8 cellular contexts compared by ENCODE assay signal in genomic region chr6:15266423-15266996, GRCh38. TPM values are rescaled to one million over a fixed set of nuclear protein-coding genes. Genes with fewer than 3 reads are reported as not detected.
DNase-seq lines count a peak whose midpoint lies in the region; ATAC-seq and TF ChIP-seq lines count a peak whose summit lies in the region.

No MANE protein-coding gene starts in this region.

- no peak overlapping the region for H4K91ac ChIP-seq in IMR-90 (ENCODE audit: insufficient read depth, low read depth, low read length)

- dilution Hi-C loops in IMR-90 (cut with HindIII; ENCODE audit: low sequenced_read_pairs, unreplicated experiment): no loop called here

- DNase-seq in IMR-90: no peak
- peak; percentile 59 for DNase-seq in choroid plexus epithelial cell (ENCODE audit: low read depth)
- no peak for DNase-seq in natural killer cell
- DNase-seq in GM03348 (ENCODE audit: low spot score): no peak
- no peak for DNase-seq in NCI-H1417 treated with DMSO at 0.1 percent for 48 hours (lab: John Stamatoyannopoulos, UW)
- DNase-seq in middle frontal gyrus (ENCODE audit: extremely low spot score, low spot score): no peak

- in situ Hi-C loops in IMR-90 (cut with MboI; ENCODE audit: low sequenced_read_pairs): loop anchor here (25.0 kb wide), 1 partner anchor 346 kb away; no protein-coding TSS in a partner anchor

- no peak overlapping the region for H3K27ac ChIP-seq in IMR-90 (ENCODE audit: insufficient read depth, low read length)

- no peak overlapping the region for H2BK20ac ChIP-seq in IMR-90 (ENCODE audit: low read depth, low read length)

- H3K14ac ChIP-seq in IMR-90 (replicated peaks; ENCODE audit: low read depth, low read length): no peak overlapping the region; the same call in 1 of the 2 replicates

- no peak overlapping the region for H3K18ac ChIP-seq in IMR-90 (ENCODE audit: low read depth, low read length)

- no peak for TF ChIP-seq RAD21 in IMR-90 (IDR thresholded peaks at IDR 0.05; ENCODE audit: low read length)

- no peak overlapping the region for H2AFZ ChIP-seq in IMR-90 (replicated peaks; ENCODE audit: low read length, poor library complexity)

- H3K9ac ChIP-seq in IMR-90 (ENCODE audit: low read depth, low read length): no peak overlapping the region

- no peaks in the 10 kb centered on the region for H3K36me3 Mint-ChIP-seq in natural killer cell

- H3K27ac Mint-ChIP-seq in natural killer cell: peak overlapping the region; percentile 73 to 79

- H3K4me1 ChIP-seq in IMR-90 (ENCODE audit: control insufficient read depth, insufficient read depth, low read length): peaks cover 30% of the 10 kb centered on the region

- H2AK5ac ChIP-seq in IMR-90 (ENCODE audit: low read depth, low read length): no peak overlapping the region

- 0 out of 2 replicates have a peak overlapping the region, but pooled peaks have one; percentile 2 for H3K4ac ChIP-seq in IMR-90 (ENCODE audit: low read depth, low read length)

- peaks cover 94% of the 10 kb centered on the region for H4K20me1 ChIP-seq in IMR-90 (ENCODE audit: insufficient read depth, low read length)

- CTCF ChIA-PET in IMR-90 (lab: Yijun Ruan, JAX): no interaction called here

- H3K4me2 ChIP-seq in IMR-90 (ENCODE audit: low read depth, low read length): peak overlapping the region; percentile 38; the same call in 1 of the 2 replicates

- H2AK9ac ChIP-seq in IMR-90 (replicated peaks; ENCODE audit: low read depth, low read length, poor library complexity): no peak overlapping the region

- BruUV-seq in IMR-90 (replicated peaks; lab: Mats Ljungman, UMichigan): no TSS peak

- H3K79me1 ChIP-seq in IMR-90 (ENCODE audit: low read depth in 1 of 2, low read length in 2 of 2): peaks cover 33 to 89% of the 10 kb centered on the region in 2 experiments

- H2BK120ac ChIP-seq in IMR-90 (ENCODE audit: low read depth, low read length): no peak overlapping the region

- H3K9me1 ChIP-seq in IMR-90 (ENCODE audit: insufficient read depth, low read length): peaks cover 18% of the 10 kb centered on the region

- H2BK5ac ChIP-seq in IMR-90 (ENCODE audit: low read depth, low read length, poor library complexity, severe bottlenecking): no peak overlapping the region

- H4K5ac ChIP-seq in IMR-90 (ENCODE audit: low read depth, low read length): no peak overlapping the region

- no peaks in the 10 kb centered on the region for H3K27me3 ChIP-seq in IMR-90 (ENCODE audit: control insufficient read depth, insufficient read depth, low read length)

- no peak overlapping the region for H3K4me3 ChIP-seq in IMR-90 (ENCODE audit: insufficient read depth, low read depth, low read length)
- no peak overlapping the region for H3K4me3 ChIP-seq in choroid plexus epithelial cell (ENCODE audit: low read depth, low read length)

- intact Hi-C loops in IMR-90 (cut with micrococcal nuclease): no loop called here
- intact Hi-C loops in natural killer cell (cut with micrococcal nuclease): no loop called here

- 88% methylated on average over 3 of the region's 11 CpGs; no CpG with 5 or more reads in 1 of the 2 experiments for WGBS in IMR-90 (ENCODE audit: extremely low coverage in 2 of 2, insufficient read length in 1 of 2), 2 experiments

- POLR2A ChIA-PET in IMR-90 (lab: Charles Lee; ENCODE audit: unreplicated experiment): no interaction called here

- H4K8ac ChIP-seq in IMR-90 (ENCODE audit: low read depth in 2 of 2, low read length in 2 of 2): no peak overlapping the region

- peaks cover 83 to 90% of the 10 kb centered on the region in 2 donors for H3K4me1 Mint-ChIP-seq in natural killer cell

- no peaks in the 10 kb centered on the region for H3K27me3 Mint-ChIP-seq in natural killer cell (ENCODE audit: low read depth in 2 of 2)

- peak overlapping the region; percentile 64 for H3K4me3 Mint-ChIP-seq in natural killer cell

- no peak for TF ChIP-seq POLR2A in IMR-90 (IDR thresholded peaks at IDR 0.05; ENCODE audit: low read depth, low read length)

- no peaks in the 10 kb centered on the region for H3K9me3 ChIP-seq in IMR-90 (ENCODE audit: control insufficient read depth, insufficient read depth, low read length)

- ATAC-seq in GM18498 (IDR thresholded peaks at IDR 0.05; ENCODE audit: unreplicated experiment) (peak; percentile 59), IMR-90 (ENCODE audit: low read depth) (no peak), natural killer cell (peak; percentile 69 to 81 (median 77)), GM21529 (IDR thresholded peaks at IDR 0.05; ENCODE audit: unreplicated experiment) (no peak)

- no peak overlapping the region for H3K56ac ChIP-seq in IMR-90 (ENCODE audit: extremely low read depth, insufficient read depth, low read length)

- peak overlapping the region; percentile 24; the same call in 1 of the 2 replicates for H3K23ac ChIP-seq in IMR-90 (ENCODE audit: low read depth, low read length)

- H3K36me3 ChIP-seq in IMR-90 (ENCODE audit: control insufficient read depth, insufficient read depth, low read length): no peaks in the 10 kb centered on the region

- TF ChIP-seq CTCF in IMR-90 (conservative IDR thresholded peaks at IDR 0.05; ENCODE audit: low read depth, low read length) (no peak), choroid plexus epithelial cell (conservative IDR thresholded peaks at IDR 0.05; ENCODE audit: low read depth, low read length) (no peak), natural killer cell (IDR thresholded peaks at IDR 0.05) (no peak)

- no peak overlapping the region for H2BK15ac ChIP-seq in IMR-90 (ENCODE audit: low read depth, low read length)

- H3K9me3 Mint-ChIP-seq in natural killer cell: no peaks in the 10 kb centered on the region

TF ChIP-seq in IMR-90, 13 proteins besides CTCF, POLR2A, EP300 and RAD21:
- TF ChIP-seq SMC3 (IDR thresholded peaks at IDR 0.05; ENCODE audit: low read depth, low read length): no peak
- no peak for TF ChIP-seq ELK1 (IDR thresholded peaks at IDR 0.05; ENCODE audit: borderline replicate concordance, low read depth, low read length)
- no peak for TF ChIP-seq MAFK (IDR thresholded peaks at IDR 0.05; ENCODE audit: low read depth, low read length)
- TF ChIP-seq MAZ (IDR thresholded peaks at IDR 0.05; ENCODE audit: borderline replicate concordance, low read depth, low read length): no peak

RNA-seq across cellular contexts. Expression of gene JARID2, which starts 20.6 kb away (rescaled TPM):
- 12.9 and 13.1 TPM in 2 replicates for total RNA-seq in IMR-90 (2012; rRNA removed)
- 9.6 TPM in 2 replicates for polyA plus RNA-seq in IMR-90 (2012; rRNA removed)
- 4.7 and 5.7 TPM in 2 replicates for polyA plus RNA-seq in IMR-90 (2012; cell fraction: cytosol; rRNA removed)
- 14.8 and 23.2 TPM in 2 replicates for polyA plus RNA-seq in IMR-90 (2012; cell fraction: nucleus; rRNA removed; ENCODE audit: low replicate concordance)
- 10 to 100 TPM; 49.9 to 60.9 (median 60.5) TPM for total RNA-seq in natural killer cell

Comparison
In these comparisons a context has a peak if more than half of its experiments do, and no peak if none do; other contexts are left out.
1. ATAC-seq: peak in GM18498 (single experiment) and natural killer cell (3 of 3); none in IMR-90 (single experiment) and GM21529 (single experiment).